1 cellular context compared by ENCODE assay signal in genomic region chr6:105985816-105986632, GRCh38.
TF ChIP-seq lines count a peak whose summit lies in the region.

No MANE protein-coding gene starts in this region.

TF ChIP-seq in K562, 482 proteins besides CTCF, POLR2A, EP300 and RAD21 (continued from another document):
- no peak for TF ChIP-seq E4F1 (CRISPR knock-in tag; IDR thresholded peaks at IDR 0.05; ENCODE audit: borderline replicate concordance)
- TF ChIP-seq GATA2 (CRISPR knock-in tag; IDR thresholded peaks at IDR 0.05) = no peak
- no peak for TF ChIP-seq ZNF444 (CRISPR knock-in tag; IDR thresholded peaks at IDR 0.05)
- no peak for TF ChIP-seq SREBF1 (IDR thresholded peaks at IDR 0.05; ENCODE audit: borderline replicate concordance, low read depth, low read length)
- TF ChIP-seq CTBP1 (IDR thresholded peaks at IDR 0.05; ENCODE audit: borderline replicate concordance) = no peak
- no peak for TF ChIP-seq PHF8 (IDR thresholded peaks at IDR 0.05; ENCODE audit: borderline replicate concordance, low read length)
- no peak for TF ChIP-seq MTA3 (IDR thresholded peaks at IDR 0.05; ENCODE audit: borderline replicate concordance)
